27 cellular contexts compared by ENCODE assay signal in genomic region chr15:58632789-58633188, GRCh38.
DNase-seq lines count a peak whose midpoint lies in the region; ATAC-seq and TF ChIP-seq lines count a peak whose summit lies in the region.
"Had no signal": no experiment of that assay in that cellular context is flagged by ENCODE, and none has a peak within 500 bp of the region (broad histone marks: within the 10 kb centered on the region; RNA-seq: fewer than 3 reads in every experiment).

No MANE protein-coding gene starts in this region.

- no peak overlapping the region for H4K8ac ChIP-seq in mesenchymal stem cell (ENCODE audit: low read length)

- no peaks in the 10 kb centered on the region for H3K79me2 ChIP-seq in fibroblast of lung (ENCODE audit: control insufficient read depth, insufficient read depth, low read length)
- H3K79me2 ChIP-seq: hepatocyte had no signal

- peaks cover 11% of the 10 kb centered on the region for H3K79me1 ChIP-seq in mesenchymal stem cell (replicated peaks; ENCODE audit: low read length, poor library complexity, severe bottlenecking)

- intact Hi-C loops in natural killer cell (cut with micrococcal nuclease) = no loop called here

- no peak overlapping the region for H3K4me2 ChIP-seq in fibroblast of lung (ENCODE audit: extremely low read depth, insufficient read depth, low read length)
- H3K4me2 ChIP-seq in mesenchymal stem cell (ENCODE audit: low read length, poor library complexity, severe bottlenecking) = no peak overlapping the region
- H3K4me2 ChIP-seq: GM23338, hepatocyte had no signal

- H2AFZ ChIP-seq in fibroblast of lung (ENCODE audit: low read length) = no peak overlapping the region
- H2AFZ ChIP-seq in mesenchymal stem cell (ENCODE audit: low read depth, low read length) = no peak overlapping the region
- H2AFZ ChIP-seq: GM23338, hepatocyte had no signal

- no peak overlapping the region for H3K4ac ChIP-seq in mesenchymal stem cell (ENCODE audit: low read depth in 1 of 2, low read length in 2 of 2)

- H4K20me1 ChIP-seq in fibroblast of lung (ENCODE audit: control insufficient read depth, extremely low read depth, insufficient read depth, low read length) = no peaks in the 10 kb centered on the region

- WGBS in mesenchymal stem cell = no CpG with 5 or more reads among the region's 2 CpGs
- 43 to 47% methylated on average over 2 of the region's 2 CpGs for WGBS in tibial nerve, 2 donors

- no peak overlapping the region for H3K23ac ChIP-seq in mesenchymal stem cell (ENCODE audit: low read length in 2 of 2)

- H3K4me1 Mint-ChIP-seq in natural killer cell = peaks cover 31 to 33% of the 10 kb centered on the region in 2 donors
- H3K4me1 Mint-ChIP-seq in natural killer cell treated with Interleukin-12 subunit alpha and Interleukin-12 subunit beta and Interleukin-15 and Interleukin-18, amount 100 ng/mL, for 72 hours (ENCODE audit: low read depth in 2 of 2) = peaks cover 25 to 28% of the 10 kb centered on the region in 2 donors
- H3K4me1 Mint-ChIP-seq in activated T-helper 17 cell treated with anti-CD3 and anti-CD28 coated beads, Interleukin-2, amount 50 U/mL, for 72 hours = peaks cover 15% of the 10 kb centered on the region

- no peaks in the 10 kb centered on the region for H3K9me3 Mint-ChIP-seq in natural killer cell
- H3K9me3 Mint-ChIP-seq in natural killer cell treated with Interleukin-12 subunit alpha and Interleukin-12 subunit beta and Interleukin-15 and Interleukin-18, amount 100 ng/mL, for 72 hours = no peaks in the 10 kb centered on the region
- no peaks in the 10 kb centered on the region for H3K9me3 Mint-ChIP-seq in activated T-helper 17 cell treated with anti-CD3 and anti-CD28 coated beads, Interleukin-2, amount 50 U/mL, for 72 hours
- H3K9me3 Mint-ChIP-seq: activated CD4-positive, alpha-beta memory T cell treated with anti-CD3 and anti-CD28 coated beads for 36 hours; GM23338; nephron; T-cell had no signal

- H3K4me3 Mint-ChIP-seq in natural killer cell = no peak overlapping the region
- no peak overlapping the region for H3K4me3 Mint-ChIP-seq in natural killer cell treated with Interleukin-12 subunit alpha and Interleukin-12 subunit beta and Interleukin-15 and Interleukin-18, amount 100 ng/mL, for 72 hours
- H3K4me3 Mint-ChIP-seq in activated T-helper 17 cell treated with anti-CD3 and anti-CD28 coated beads, Interleukin-2, amount 50 U/mL, for 72 hours = no peak overlapping the region
- H3K4me3 Mint-ChIP-seq: activated CD4-positive, alpha-beta memory T cell treated with anti-CD3 and anti-CD28 coated beads for 36 hours; GM23338; nephron; T-cell had no signal

- H3K4me3 ChIP-seq in fibroblast of lung (replicated peaks in 1 of 4; ENCODE audit: control extremely low read depth in 1 of 4, insufficient read depth in 1 of 4, low read depth in 3 of 4, low read length in 4 of 4) (no peak overlapping the region), mesenchymal stem cell (ENCODE audit: insufficient read depth in 1 of 2, low read depth in 1 of 2, low read length in 2 of 2) (no peak overlapping the region), tibial nerve (no peak overlapping the region)
- H3K4me3 ChIP-seq: GM23338, hepatocyte, MG63, Peyer's patch, sigmoid colon, SJCRH30 had no signal

- H4K91ac ChIP-seq in mesenchymal stem cell (ENCODE audit: low read length) = no peak overlapping the region

- DNase-seq in natural killer cell (no peak), fibroblast of lung (ENCODE audit: low read depth in 2 of 2) (peak; percentile 52 to 61), mesenchymal stem cell (peak; percentile 23), tibial nerve (ENCODE audit: low spot score in 2 of 2) (no peak), pons (ENCODE audit: low spot score) (no peak), OCI-M2 (lab: John Stamatoyannopoulos, UW; ENCODE audit: unreplicated experiment) (no peak)
- no peak for DNase-seq in natural killer cell treated with Interleukin-12 subunit alpha and Interleukin-12 subunit beta and Interleukin-15 and Interleukin-18, amount 100 ng/mL, for 72 hours (ENCODE audit: low spot score)
- DNase-seq: 8988T; activated CD4-positive, alpha-beta memory T cell treated with anti-CD3 and anti-CD28 coated beads for 36 hours; activated effector memory CD4-positive, alpha-beta T cell treated with anti-CD3 and anti-CD28 coated beads, Interleukin-2, amount 50 U/mL, for 16 hours; AML-193; GDM1; islet precursor cell; left ventricle myocardium superior; MG63; midbrain; NCI-H1417; NK-92 treated with Interleukin-12 subunit alpha and Interleukin-12 subunit beta, amount 100 ng/mL, for 24 hours; Peyer's patch; sigmoid colon; SJCRH30; stimulated activated CD8-positive, alpha-beta memory T cell treated with anti-CD3 and anti-CD28 coated beads, Interleukin-4, amount 100 ng/mL, for 48 hours; T-cell had no signal

- ATAC-seq in natural killer cell = no peak
- no peak for ATAC-seq in natural killer cell treated with Interleukin-12 subunit alpha and Interleukin-12 subunit beta and Interleukin-15 and Interleukin-18, amount 100 ng/mL, for 72 hours
- no peak for ATAC-seq in activated T-helper 17 cell treated with anti-CD3 and anti-CD28 coated beads, Interleukin-2, amount 50 U/mL, for 72 hours (replicated peaks)
- ATAC-seq: GM23338, left ventricle myocardium superior, T-cell had no signal

- TF ChIP-seq CTCF in natural killer cell (IDR thresholded peaks at IDR 0.05) (no peak), fibroblast of lung (conservative IDR thresholded peaks at IDR 0.05 in 1 of 2, IDR thresholded peaks at IDR 0.05 in 1 of 2; ENCODE audit: low read depth in 1 of 2, low read length in 2 of 2) (no peak), tibial nerve (IDR thresholded peaks at IDR 0.05) (no peak)

- H3K27me3 ChIP-seq in fibroblast of lung (ENCODE audit: control insufficient read depth, insufficient read depth, low read length) = no peaks in the 10 kb centered on the region
- H3K27me3 ChIP-seq in mesenchymal stem cell (ENCODE audit: control insufficient read depth in 1 of 2, insufficient read depth in 1 of 2, low read length in 2 of 2) = no peaks in the 10 kb centered on the region
- H3K27me3 ChIP-seq in tibial nerve = no peaks in the 10 kb centered on the region
- H3K27me3 ChIP-seq: hepatocyte, MG63, Peyer's patch, sigmoid colon, SJCRH30 had no signal

- H3K36me3 ChIP-seq in fibroblast of lung (ENCODE audit: control insufficient read depth, insufficient read depth, low read length) (peaks cover 3% of the 10 kb centered on the region), mesenchymal stem cell (ENCODE audit: control insufficient read depth in 1 of 2, insufficient read depth in 2 of 2, low read depth in 1 of 2, low read length in 2 of 2) (peaks cover 9 to 50% of the 10 kb centered on the region in 2 experiments), tibial nerve (peaks cover 0 to 8% (median 0%) of the 10 kb centered on the region in 3 donors)
- H3K36me3 ChIP-seq: sigmoid colon had no signal

- TF ChIP-seq EP300 in tibial nerve (IDR thresholded peaks at IDR 0.05) = no peak

- H3K4me1 ChIP-seq in fibroblast of lung (ENCODE audit: control insufficient read depth, extremely low read depth, insufficient read depth, low read length) = peaks cover 6% of the 10 kb centered on the region
- no peaks in the 10 kb centered on the region for H3K4me1 ChIP-seq in mesenchymal stem cell (ENCODE audit: control insufficient read depth, insufficient read depth, low read depth, low read length)
- peaks cover 0 to 23% (median 7%) of the 10 kb centered on the region in 4 donors for H3K4me1 ChIP-seq in tibial nerve
- H3K4me1 ChIP-seq: SJCRH30 had no signal

- no peak overlapping the region for H2BK5ac ChIP-seq in mesenchymal stem cell (ENCODE audit: low read depth, low read length, poor library complexity, severe bottlenecking)

- H3K9me3 ChIP-seq in fibroblast of lung (ENCODE audit: control insufficient read depth, insufficient read depth, low read depth, low read length) = no peaks in the 10 kb centered on the region
- H3K9me3 ChIP-seq in mesenchymal stem cell (ENCODE audit: control insufficient read depth, low read length) = no peaks in the 10 kb centered on the region
- no peaks in the 10 kb centered on the region for H3K9me3 ChIP-seq in tibial nerve
- H3K9me3 ChIP-seq: MG63, Peyer's patch, sigmoid colon, SJCRH30 had no signal

- H3K9ac ChIP-seq in fibroblast of lung (ENCODE audit: insufficient read depth, low read length) (no peak overlapping the region), mesenchymal stem cell (ENCODE audit: low read length) (no peak overlapping the region)

- no peak overlapping the region for H2BK120ac ChIP-seq in mesenchymal stem cell (ENCODE audit: low read depth, low read length)

- no peak overlapping the region for H2BK15ac ChIP-seq in mesenchymal stem cell (ENCODE audit: low read depth, poor library complexity, severe bottlenecking)

- no peak overlapping the region for H2BK12ac ChIP-seq in mesenchymal stem cell (ENCODE audit: low read length in 2 of 2)

- no peaks in the 10 kb centered on the region for H3K27me3 Mint-ChIP-seq in natural killer cell (ENCODE audit: low read depth in 2 of 2)
- no peaks in the 10 kb centered on the region for H3K27me3 Mint-ChIP-seq in natural killer cell treated with Interleukin-12 subunit alpha and Interleukin-12 subunit beta and Interleukin-15 and Interleukin-18, amount 100 ng/mL, for 72 hours
- H3K27me3 Mint-ChIP-seq in activated T-helper 17 cell treated with anti-CD3 and anti-CD28 coated beads, Interleukin-2, amount 50 U/mL, for 72 hours = no peaks in the 10 kb centered on the region
- H3K27me3 Mint-ChIP-seq: activated CD4-positive, alpha-beta memory T cell treated with anti-CD3 and anti-CD28 coated beads for 36 hours; T-cell had no signal

- TF ChIP-seq POLR2A in tibial nerve (IDR thresholded peaks at IDR 0.05) = no peak

- no peak overlapping the region for H3K14ac ChIP-seq in mesenchymal stem cell (ENCODE audit: low read length in 2 of 2)

- no peak overlapping the region for H3K18ac ChIP-seq in mesenchymal stem cell (ENCODE audit: low read depth in 1 of 2, low read length in 2 of 2)

- no peak overlapping the region for H3K27ac ChIP-seq in fibroblast of lung (ENCODE audit: insufficient read depth, low read length)
- H3K27ac ChIP-seq in mesenchymal stem cell (ENCODE audit: low read length, poor library complexity, severe bottlenecking) = no peak overlapping the region
- peak overlapping the region; percentile 0 to 88 (median 46) for H3K27ac ChIP-seq in tibial nerve
- H3K27ac ChIP-seq: hepatocyte, Peyer's patch, sigmoid colon, SJCRH30 had no signal

- H3K27ac Mint-ChIP-seq in natural killer cell = peak overlapping the region; percentile 48 to 59
- no peak overlapping the region for H3K27ac Mint-ChIP-seq in natural killer cell treated with Interleukin-12 subunit alpha and Interleukin-12 subunit beta and Interleukin-15 and Interleukin-18, amount 100 ng/mL, for 72 hours
- no peak overlapping the region for H3K27ac Mint-ChIP-seq in activated T-helper 17 cell treated with anti-CD3 and anti-CD28 coated beads, Interleukin-2, amount 50 U/mL, for 72 hours
- H3K27ac Mint-ChIP-seq: activated CD4-positive, alpha-beta memory T cell treated with anti-CD3 and anti-CD28 coated beads for 36 hours; GM23338; nephron had no signal

- H3K36me3 Mint-ChIP-seq in natural killer cell = peaks cover 8% of the 10 kb centered on the region
- no peaks in the 10 kb centered on the region for H3K36me3 Mint-ChIP-seq in natural killer cell treated with Interleukin-12 subunit alpha and Interleukin-12 subunit beta and Interleukin-15 and Interleukin-18, amount 100 ng/mL, for 72 hours
- peaks cover 52% of the 10 kb centered on the region for H3K36me3 Mint-ChIP-seq in activated T-helper 17 cell treated with anti-CD3 and anti-CD28 coated beads, Interleukin-2, amount 50 U/mL, for 72 hours (ENCODE audit: low read depth)

- H2AK5ac ChIP-seq in mesenchymal stem cell (ENCODE audit: low read length, severe bottlenecking) = no peak overlapping the region

Comparison
In these comparisons a context has a peak if more than half of its experiments do, and no peak if none do; other contexts are left out.
1. H3K27ac Mint-ChIP-seq: peak in natural killer cell (2 of 2); none in natural killer cell treated with Interleukin-12 subunit alpha and Interleukin-12 subunit beta and Interleukin-15 and Interleukin-18, amount 100 ng/mL, for 72 hours (0 of 2) and activated T-helper 17 cell treated with anti-CD3 and anti-CD28 coated beads, Interleukin-2, amount 50 U/mL, for 72 hours (single experiment).
2. DNase-seq: peak in fibroblast of lung (2 of 2) and mesenchymal stem cell (single experiment); none in natural killer cell (single experiment), natural killer cell treated with Interleukin-12 subunit alpha and Interleukin-12 subunit beta and Interleukin-15 and Interleukin-18, amount 100 ng/mL, for 72 hours (single experiment), tibial nerve (0 of 2), pons (single experiment) and OCI-M2 (single experiment).
3. H3K27ac ChIP-seq: peak in tibial nerve (4 of 4); none in fibroblast of lung (single experiment) and mesenchymal stem cell (single experiment).